ENCODE assay signal across 17 cellular contexts in the genomic region with DNA sequence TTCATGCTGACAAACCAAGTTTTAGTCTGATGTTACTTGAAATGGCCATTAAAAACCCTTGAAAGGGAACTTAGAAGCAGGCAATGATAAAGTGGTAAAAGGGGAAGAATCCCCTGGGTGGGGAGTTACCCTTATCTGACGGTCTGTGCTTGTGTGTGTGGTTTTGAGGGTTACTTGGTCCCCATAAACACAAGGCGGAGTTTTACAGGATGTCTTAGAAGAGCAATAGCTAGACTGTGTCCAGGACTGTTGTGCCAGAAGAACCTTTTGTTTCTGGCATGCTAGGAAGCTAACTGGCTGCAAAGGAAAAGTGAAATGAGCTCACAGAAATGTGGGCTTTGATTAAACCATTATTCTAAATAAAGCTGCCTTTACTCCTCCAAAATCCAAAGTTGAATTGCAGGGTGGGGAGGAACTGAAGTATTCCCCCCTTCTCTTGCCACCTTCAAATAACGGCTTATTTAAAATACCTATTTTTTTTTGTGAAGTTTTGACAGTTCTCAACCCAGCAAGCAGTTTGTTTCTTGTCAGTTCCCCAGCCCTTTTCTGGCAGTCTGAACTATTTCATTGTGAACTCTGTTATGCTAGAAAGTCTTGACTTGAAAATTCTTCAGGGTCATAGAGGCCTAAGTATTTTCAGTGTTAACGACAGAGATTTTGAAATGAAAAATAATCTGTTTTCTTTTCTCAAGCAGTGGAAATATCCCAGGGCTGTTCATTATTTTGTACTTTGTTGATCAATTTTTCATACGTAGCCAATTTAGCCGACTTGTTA.
A peak's percentile ranks its signal among the peaks of the same experiment; 100 is the strongest.
DNase-seq lines count a peak whose midpoint lies in the region; ATAC-seq and TF ChIP-seq lines count a peak whose summit lies in the region.
"Had no signal": no experiment of that assay in that cellular context is flagged by ENCODE, and none has a peak within 500 bp of the region (broad histone marks: within the 10 kb centered on the region; RNA-seq: fewer than 3 reads in every experiment).

No MANE protein-coding gene starts in this region.

- H3F3A ChIP-seq in GM23248 (ENCODE audit: insufficient read depth): no peaks in the 10 kb centered on the region

- H4K20me1 ChIP-seq in GM23248 (ENCODE audit: insufficient read depth): no peaks in the 10 kb centered on the region
- no peaks in the 10 kb centered on the region for H4K20me1 ChIP-seq in OCI-LY3 (ENCODE audit: insufficient read depth, low read length)
- H4K20me1 ChIP-seq: BLaER1 had no signal

- ATAC-seq in sciatic nerve (peak; percentile 87), HG02973 (IDR thresholded peaks at IDR 0.05; ENCODE audit: unreplicated experiment) (no peak), GM18858 (IDR thresholded peaks at IDR 0.05; ENCODE audit: unreplicated experiment) (no peak), left lung (no peak)
- ATAC-seq: activated T-cell treated with anti-CD3 and anti-CD28 coated beads, Interleukin-2, amount 50 U/mL, for 4 hours; Panc1; pancreas had no signal

- H3K4me3 ChIP-seq in GM23248 (no peak overlapping the region), OCI-LY3 (ENCODE audit: low read length) (peak overlapping the region; percentile 47), fibroblast of villous mesenchyme (ENCODE audit: low read depth, low read length) (no peak overlapping the region), left lung (no peak overlapping the region)
- H3K4me3 ChIP-seq: BLaER1, pancreas, tibial artery had no signal

- TF ChIP-seq CTCF in OCI-LY3 (IDR thresholded peaks at IDR 0.05; ENCODE audit: low read depth, low read length) (no peak), fibroblast of villous mesenchyme (IDR thresholded peaks at IDR 0.05; ENCODE audit: insufficient read depth, low read depth, low read length) (no peak), left lung (IDR thresholded peaks at IDR 0.05) (no peak)

- no peaks in the 10 kb centered on the region for H3K9me3 ChIP-seq in GM23248 (ENCODE audit: low read depth)
- no peaks in the 10 kb centered on the region for H3K9me3 ChIP-seq in OCI-LY3 (ENCODE audit: insufficient read depth, low read length)
- H3K9me3 ChIP-seq in left lung: peaks cover 0 to 10% of the 10 kb centered on the region in 2 donors
- H3K9me3 ChIP-seq: pancreas had no signal

- peak; percentile 6 for DNase-seq in GM23248
- DNase-seq in fibroblast of villous mesenchyme (ENCODE audit: low read depth): peak; percentile 10
- no peak for DNase-seq in sciatic nerve (ENCODE audit: low spot score)
- no peak for DNase-seq in left lung
- DNase-seq in NK-92 treated with Interleukin-12 subunit alpha and Interleukin-12 subunit beta, amount 100 ng/mL, for 24 hours (lab: John Stamatoyannopoulos, UW): no peak
- DNase-seq: activated CD4-positive, alpha-beta T cell treated with anti-CD3 and anti-CD28 coated beads for 4 hours; activated T-cell treated with anti-CD3 and anti-CD28 coated beads, Interleukin-2, amount 50 U/mL, for 4 hours; amygdala; DMS79 treated with DMSO at 0.1 percent for 48 hours; pancreas; T-helper 1 cell; tibial artery had no signal

- H3K27ac ChIP-seq in GM23248 (no peak overlapping the region), OCI-LY3 (ENCODE audit: low read length) (no peak overlapping the region), left lung (no peak overlapping the region)
- H3K27ac ChIP-seq: BLaER1, pancreas had no signal

- intact Hi-C loops in sciatic nerve (cut with DNase I) (no loop called here), left lung (cut with DNase I) (no loop called here)

- H3K36me3 ChIP-seq in GM23248 (ENCODE audit: low read depth) (no peaks in the 10 kb centered on the region), OCI-LY3 (replicated peaks; ENCODE audit: low read depth, low read length) (no peaks in the 10 kb centered on the region), left lung (no peaks in the 10 kb centered on the region)
- H3K36me3 ChIP-seq: BLaER1, pancreas, tibial artery had no signal

- H3K9me2 ChIP-seq in GM23248 (ENCODE audit: insufficient read depth): no peaks in the 10 kb centered on the region; the same call in 1 of the 2 replicates

- H3K4me2 ChIP-seq in GM23248 (ENCODE audit: unreplicated experiment) (no peak overlapping the region), OCI-LY3 (ENCODE audit: low read length) (peak overlapping the region; percentile 73)
- H3K4me2 ChIP-seq: BLaER1 had no signal

- WGBS in GM23248 (ENCODE audit: low coverage in 1 of 2, low lambda C conversion rate in 2 of 2, missing lambda C conversion rate in 2 of 2), 2 experiments: 26 to 33% methylated on average over 6 of the region's 6 CpGs

- H3K9ac ChIP-seq in GM23248: no peak overlapping the region
- H3K9ac ChIP-seq in OCI-LY3 (ENCODE audit: low read length): no peak overlapping the region
- H3K9ac ChIP-seq: BLaER1 had no signal

- no peaks in the 10 kb centered on the region for H3K79me2 ChIP-seq in GM23248 (ENCODE audit: insufficient read depth)
- no peaks in the 10 kb centered on the region for H3K79me2 ChIP-seq in OCI-LY3 (ENCODE audit: low read length)

- in situ Hi-C loops in GM23248 (cut with MboI): no loop called here

- H3K27me3 ChIP-seq in GM23248 (replicated peaks; ENCODE audit: insufficient read depth) (no peaks in the 10 kb centered on the region), OCI-LY3 (ENCODE audit: low read depth, low read length) (no peaks in the 10 kb centered on the region), left lung (no peaks in the 10 kb centered on the region)
- H3K27me3 ChIP-seq: BLaER1, pancreas, tibial artery had no signal

- H3K4me1 ChIP-seq in GM23248 (ENCODE audit: insufficient read depth): no peaks in the 10 kb centered on the region
- H3K4me1 ChIP-seq in OCI-LY3 (ENCODE audit: low read length): peaks cover 14% of the 10 kb centered on the region
- no peaks in the 10 kb centered on the region for H3K4me1 ChIP-seq in left lung
- H3K4me1 ChIP-seq: BLaER1, pancreas had no signal

- peak overlapping the region; percentile 43 for H2AFZ ChIP-seq in GM23248
- H2AFZ ChIP-seq in OCI-LY3 (ENCODE audit: low read depth, low read length): peak overlapping the region; percentile 58; the same call in 1 of the 2 replicates

Comparison
In these comparisons a context has a peak if more than half of its experiments do, and no peak if none do; other contexts are left out.
1. DNase-seq: peak in GM23248 (single experiment) and fibroblast of villous mesenchyme (single experiment); none in sciatic nerve (single experiment), left lung (0 of 2) and NK-92 treated with Interleukin-12 subunit alpha and Interleukin-12 subunit beta, amount 100 ng/mL, for 24 hours (single experiment).